Comparison of ENCODE assay signal across 8 cellular contexts in genomic region chr12:26746315-26746714, GRCh38.
DNase-seq lines count a peak whose midpoint lies in the region; ATAC-seq, FAIRE-seq and TF ChIP-seq lines count a peak whose summit lies in the region.
"Had no signal": no experiment of that assay in that cellular context is flagged by ENCODE, and none has a peak within 500 bp of the region (broad histone marks: within the 10 kb centered on the region; RNA-seq: fewer than 3 reads in every experiment).

No MANE protein-coding gene starts in this region.

- POLR2A ChIA-PET in H1 (lab: Charles Lee; ENCODE audit: partially characterized antibody), result no interaction called here

- H3K79me1 ChIP-seq in H1 (ENCODE audit: low read depth, low read length), result 0 out of 2 replicates have a peak, but pooled peaks cover 4% of the 10 kb centered on the region

- H3K14ac ChIP-seq in H1 (ENCODE audit: insufficient read length), result no peak overlapping the region

- H3K36me3 ChIP-seq in OCI-LY3 (replicated peaks; ENCODE audit: low read depth, low read length) (peaks cover 5% of the 10 kb centered on the region), H1 (ENCODE audit: control insufficient read depth in 2 of 4, insufficient read depth in 4 of 4, low read length in 3 of 4) (no peaks in the 10 kb centered on the region)

- TF ChIP-seq CTCF in OCI-LY3 (IDR thresholded peaks at IDR 0.05; ENCODE audit: low read depth, low read length) (no peak), H1 (IDR thresholded peaks at IDR 0.05; ENCODE audit: control extremely low read depth in 1 of 3, insufficient read depth in 1 of 3, low read depth in 1 of 3, low read length in 3 of 3) (no peak)

- H3K4me1 Mint-ChIP-seq in effector memory CD8-positive, alpha-beta T cell (ENCODE audit: low read depth in 2 of 2), result peaks cover 28 to 55% of the 10 kb centered on the region in 2 donors

- no peak for TF ChIP-seq RAD21 in H1 (IDR thresholded peaks at IDR 0.05 in 1 of 2, conservative IDR thresholded peaks at IDR 0.05 in 1 of 2; ENCODE audit: low read depth in 2 of 2, low read length in 2 of 2)

- no peak overlapping the region for H4K91ac ChIP-seq in H1 (replicated peaks; ENCODE audit: insufficient read length, low read length)

- H2BK5ac ChIP-seq in H1 (ENCODE audit: low read depth, low read length), result peak overlapping the region; percentile 2; the same call in 1 of the 2 replicates

- H3K79me2 ChIP-seq in OCI-LY3 (ENCODE audit: low read length) (peaks cover 72% of the 10 kb centered on the region), H1 (ENCODE audit: control insufficient read depth in 1 of 2, insufficient read depth in 2 of 2, low read length in 2 of 2) (peaks cover 2 to 5% of the 10 kb centered on the region in 2 experiments; a peak in 2 of 4 replicates)

- H3K27ac ChIP-seq in OCI-LY3 (ENCODE audit: low read length) (no peak overlapping the region), H1 (ENCODE audit: low read depth, low read length) (no peak overlapping the region)

- H3K56ac ChIP-seq in H1 (replicated peaks; ENCODE audit: insufficient read length, low read depth, low read length), result no peak overlapping the region

- no peak overlapping the region for H4K5ac ChIP-seq in H1 (ENCODE audit: insufficient read length, low read depth, low read length)

- H2BK12ac ChIP-seq in H1 (ENCODE audit: low read depth, low read length), result no peak overlapping the region

- H2AK5ac ChIP-seq in H1 (ENCODE audit: low read depth, low read length), result 0 out of 2 replicates have a peak overlapping the region, but pooled peaks have one; percentile 7

- DNase-seq in GM12892 (ENCODE audit: insufficient read length) (no peak), H1 (ENCODE audit: low read depth in 1 of 2, low spot score in 2 of 2) (no peak), skeletal muscle cell (ENCODE audit: low read depth) (peak; percentile 50), NCI-H2029 treated with DMSO at 0.1 percent for 48 hours (lab: John Stamatoyannopoulos, UW) (no peak)
- DNase-seq in effector memory CD8-positive, alpha-beta T cell, result no peak
- DNase-seq: activated B cell treated with CpG ODN at 0.5 μM for 24 hours had no signal

- TF ChIP-seq EP300 in H1 (IDR thresholded peaks at IDR 0.05; ENCODE audit: borderline replicate concordance in 1 of 2, low read depth in 2 of 2, low read length in 2 of 2), result no peak

- 90% methylated on average over 3 of the region's 3 CpGs; no CpG with 5 or more reads in 1 of the 2 experiments for WGBS in H1 (ENCODE audit: extremely low coverage in 1 of 2, insufficient coverage in 1 of 2, insufficient read length in 1 of 2, insufficient replicate concordance in 2 of 2, low coverage in 1 of 2, low lambda C conversion rate in 2 of 2, missing lambda C conversion rate in 1 of 2), 2 experiments

- peak; percentile 80 for FAIRE-seq in GM12892 (lab: Jason Lieb, UNC)
- FAIRE-seq in H1 (lab: Jason Lieb, UNC), result no peak

- no peak overlapping the region for H3K4me3 Mint-ChIP-seq in effector memory CD8-positive, alpha-beta T cell
- H3K4me3 Mint-ChIP-seq: activated B cell treated with CpG ODN at 0.5 μM for 24 hours had no signal

- 0 out of 2 replicates have a peak, but pooled peaks cover 1% of the 10 kb centered on the region for H3K23me2 ChIP-seq in H1 (ENCODE audit: low read depth, low read length)

- H3K9me3 ChIP-seq in OCI-LY3 (ENCODE audit: insufficient read depth, low read length) (no peaks in the 10 kb centered on the region), H1 (ENCODE audit: insufficient read depth in 2 of 2, low read depth in 1 of 2, low read length in 1 of 2) (no peaks in the 10 kb centered on the region)

- no peak overlapping the region for H2BK20ac ChIP-seq in H1 (ENCODE audit: low read length)

- H3K27me3 ChIP-seq in OCI-LY3 (ENCODE audit: low read depth, low read length) (no peaks in the 10 kb centered on the region), H1 (replicated peaks in 1 of 4; ENCODE audit: control insufficient read depth in 3 of 4, extremely low read depth in 1 of 4, insufficient read depth in 3 of 4, low read length in 3 of 4) (no peaks in the 10 kb centered on the region)

- ATAC-seq in HG03378 (IDR thresholded peaks at IDR 0.05; ENCODE audit: unreplicated experiment), result no peak
- no peak for ATAC-seq in effector memory CD8-positive, alpha-beta T cell (replicated peaks)

- TF ChIP-seq POLR2A in GM12892 (IDR thresholded peaks at IDR 0.05; ENCODE audit: low read depth, low read length) (no peak), H1 (IDR thresholded peaks at IDR 0.05; ENCODE audit: control extremely low read depth in 1 of 2, low read depth in 2 of 2, low read length in 2 of 2) (no peak)

- H3K27ac Mint-ChIP-seq in effector memory CD8-positive, alpha-beta T cell, result no peak overlapping the region
- H3K27ac Mint-ChIP-seq: activated B cell treated with CpG ODN at 0.5 μM for 24 hours had no signal

- no peaks in the 10 kb centered on the region for H3K27me3 Mint-ChIP-seq in effector memory CD8-positive, alpha-beta T cell
- H3K27me3 Mint-ChIP-seq: activated B cell treated with CpG ODN at 0.5 μM for 24 hours had no signal

- H3K4me3 ChIP-seq in OCI-LY3 (ENCODE audit: low read length) (peak overlapping the region; percentile 8; the same call in 1 of the 2 replicates), H1 (ENCODE audit: extremely low read depth in 1 of 4, insufficient read depth in 2 of 4, low read depth in 3 of 4, low read length in 4 of 4) (no peak overlapping the region), skeletal muscle cell (ENCODE audit: low read depth, low read length) (no peak overlapping the region)

- CTCF ChIA-PET in H1 (lab: Charles Lee; ENCODE audit: partially characterized antibody), result interaction anchor here (0.9 kb wide), 1 partner anchor 99 kb away, joined by 3 read pairs; no protein-coding TSS in a partner anchor

- no peaks in the 10 kb centered on the region for H3K9me3 Mint-ChIP-seq in effector memory CD8-positive, alpha-beta T cell
- H3K9me3 Mint-ChIP-seq: activated B cell treated with CpG ODN at 0.5 μM for 24 hours had no signal

- no peak overlapping the region; the same call in 1 of the 2 replicates for H3K18ac ChIP-seq in H1 (ENCODE audit: extremely low read depth, low read length)

- H3K9ac ChIP-seq in OCI-LY3 (ENCODE audit: low read length), result peak overlapping the region; percentile 20; the same call in 1 of the 2 replicates
- no peak overlapping the region for H3K9ac ChIP-seq in H1 (replicated peaks in 1 of 4; ENCODE audit: extremely low read depth in 1 of 4, low read depth in 3 of 4, low read length in 3 of 4)

- peaks cover 81% of the 10 kb centered on the region for H3K4me1 ChIP-seq in OCI-LY3 (ENCODE audit: low read length)
- H3K4me1 ChIP-seq in H1 (replicated peaks in 1 of 4; ENCODE audit: control insufficient read depth in 3 of 4, insufficient read depth in 4 of 4, low read length in 3 of 4), result peaks cover 0 to 10% (median 3%) of the 10 kb centered on the region in 4 experiments; a peak in 4 of 7 replicates

- peak overlapping the region; percentile 7 for H2BK120ac ChIP-seq in H1 (replicated peaks; ENCODE audit: low read depth, low read length)

- H4K20me1 ChIP-seq in OCI-LY3 (ENCODE audit: insufficient read depth, low read length) (peaks cover 5% of the 10 kb centered on the region; the same call in 1 of the 2 replicates), H1 (replicated peaks in 1 of 2; ENCODE audit: control insufficient read depth in 1 of 2, insufficient read depth in 2 of 2, low read length in 2 of 2) (no peaks in the 10 kb centered on the region)

- H3K4ac ChIP-seq in H1 (replicated peaks; ENCODE audit: insufficient read length, low read depth, low read length), result no peak overlapping the region

- no peak overlapping the region for H2BK15ac ChIP-seq in H1 (ENCODE audit: low read length)

- no peak overlapping the region for H4K8ac ChIP-seq in H1 (ENCODE audit: extremely low read depth, insufficient read depth, low read length)

- no peaks in the 10 kb centered on the region for H3K36me3 Mint-ChIP-seq in effector memory CD8-positive, alpha-beta T cell (ENCODE audit: insufficient read depth)

- no peak overlapping the region for H2AFZ ChIP-seq in OCI-LY3 (ENCODE audit: low read depth, low read length)
- no peak overlapping the region for H2AFZ ChIP-seq in H1 (ENCODE audit: low read length)

- H3K23ac ChIP-seq in H1 (ENCODE audit: insufficient read length), result no peak overlapping the region

- peak overlapping the region; percentile 82 for H3K4me2 ChIP-seq in OCI-LY3 (ENCODE audit: low read length)
- no peak overlapping the region for H3K4me2 ChIP-seq in H1 (ENCODE audit: insufficient read depth in 1 of 2, low read depth in 2 of 2, low read length in 2 of 2)

TF ChIP-seq in H1, 55 proteins besides CTCF, POLR2A, EP300 and RAD21:
- TF ChIP-seq MAFK (IDR thresholded peaks at IDR 0.05; ENCODE audit: low read depth, low read length), result no peak
- no peak for TF ChIP-seq JUND (IDR thresholded peaks at IDR 0.05; ENCODE audit: low read length)
- TF ChIP-seq TBP (IDR thresholded peaks at IDR 0.05; ENCODE audit: low read depth, low read length), result no peak
- no peak for TF ChIP-seq MAX (IDR thresholded peaks at IDR 0.05)
- no peak for TF ChIP-seq TEAD4 (IDR thresholded peaks at IDR 0.05; ENCODE audit: low read depth, low read length)
- no peak for TF ChIP-seq SIX5 (IDR thresholded peaks at IDR 0.05; ENCODE audit: low read depth, low read length)
- no peak for TF ChIP-seq RFX5 (IDR thresholded peaks at IDR 0.05; ENCODE audit: borderline replicate concordance, low read depth, low read length)
- no peak for TF ChIP-seq SAP30 (IDR thresholded peaks at IDR 0.05; ENCODE audit: insufficient read depth, insufficient replicate concordance, low read length)
- no peak for TF ChIP-seq CREB1 (IDR thresholded peaks at IDR 0.05)
- no peak for TF ChIP-seq POLR2AphosphoS5 (IDR thresholded peaks at IDR 0.05; ENCODE audit: low read depth, low read length)
TF ChIP-seq in H1: peak in this region for 0.
